In genomic region chr6:155493694-155494143, GRCh38 we compare ENCODE assay signal across 1 cellular context.
TF ChIP-seq lines count a peak whose summit lies in the region.

No MANE protein-coding gene starts in this region.

TF ChIP-seq in HepG2, 621 proteins besides CTCF, POLR2A, EP300 and RAD21 (continued from another document and continues in another):
- TF ChIP-seq, protein P1, sequence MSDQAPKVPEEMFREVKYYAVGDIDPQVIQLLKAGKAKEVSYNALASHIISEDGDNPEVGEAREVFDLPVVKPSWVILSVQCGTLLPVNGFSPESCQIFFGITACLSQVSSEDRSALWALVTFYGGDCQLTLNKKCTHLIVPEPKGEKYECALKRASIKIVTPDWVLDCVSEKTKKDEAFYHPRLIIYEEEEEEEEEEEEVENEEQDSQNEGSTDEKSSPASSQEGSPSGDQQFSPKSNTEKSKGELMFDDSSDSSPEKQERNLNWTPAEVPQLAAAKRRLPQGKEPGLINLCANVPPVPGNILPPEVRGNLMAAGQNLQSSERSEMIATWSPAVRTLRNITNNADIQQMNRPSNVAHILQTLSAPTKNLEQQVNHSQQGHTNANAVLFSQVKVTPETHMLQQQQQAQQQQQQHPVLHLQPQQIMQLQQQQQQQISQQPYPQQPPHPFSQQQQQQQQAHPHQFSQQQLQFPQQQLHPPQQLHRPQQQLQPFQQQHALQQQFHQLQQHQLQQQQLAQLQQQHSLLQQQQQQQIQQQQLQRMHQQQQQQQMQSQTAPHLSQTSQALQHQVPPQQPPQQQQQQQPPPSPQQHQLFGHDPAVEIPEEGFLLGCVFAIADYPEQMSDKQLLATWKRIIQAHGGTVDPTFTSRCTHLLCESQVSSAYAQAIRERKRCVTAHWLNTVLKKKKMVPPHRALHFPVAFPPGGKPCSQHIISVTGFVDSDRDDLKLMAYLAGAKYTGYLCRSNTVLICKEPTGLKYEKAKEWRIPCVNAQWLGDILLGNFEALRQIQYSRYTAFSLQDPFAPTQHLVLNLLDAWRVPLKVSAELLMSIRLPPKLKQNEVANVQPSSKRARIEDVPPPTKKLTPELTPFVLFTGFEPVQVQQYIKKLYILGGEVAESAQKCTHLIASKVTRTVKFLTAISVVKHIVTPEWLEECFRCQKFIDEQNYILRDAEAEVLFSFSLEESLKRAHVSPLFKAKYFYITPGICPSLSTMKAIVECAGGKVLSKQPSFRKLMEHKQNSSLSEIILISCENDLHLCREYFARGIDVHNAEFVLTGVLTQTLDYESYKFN (CRISPR knock-in tag; conservative IDR thresholded peaks at IDR 0.05), result peak; percentile 28; the same call in 1 of the 2 replicates
- no peak for TF ChIP-seq RNF219 (CRISPR knock-in tag; IDR thresholded peaks at IDR 0.05)
- no peak for TF ChIP-seq ZNF558 (CRISPR knock-in tag; IDR thresholded peaks at IDR 0.05; ENCODE audit: borderline replicate concordance)
- TF ChIP-seq ZNF768 (CRISPR knock-in tag; IDR thresholded peaks at IDR 0.05), result no peak
- no peak for TF ChIP-seq MYC (CRISPR knock-in tag; IDR thresholded peaks at IDR 0.05; ENCODE audit: borderline replicate concordance)
- no peak for TF ChIP-seq GMEB2 (CRISPR knock-in tag; IDR thresholded peaks at IDR 0.05; ENCODE audit: low read depth)
- no peak for TF ChIP-seq DBP (CRISPR knock-in tag; IDR thresholded peaks at IDR 0.05; ENCODE audit: not compliant biosample characterization)
- no peak for TF ChIP-seq SMC3 (IDR thresholded peaks at IDR 0.05; ENCODE audit: low read length)
- TF ChIP-seq HMGXB4 (CRISPR knock-in tag; IDR thresholded peaks at IDR 0.05; ENCODE audit: borderline replicate concordance in 1 of 2, low read depth in 1 of 2), result no peak
- no peak for TF ChIP-seq ARID3A (IDR thresholded peaks at IDR 0.05; ENCODE audit: low read depth, low read length)
- no peak for TF ChIP-seq MEF2D (CRISPR knock-in tag; IDR thresholded peaks at IDR 0.05)
- TF ChIP-seq, protein P2, sequence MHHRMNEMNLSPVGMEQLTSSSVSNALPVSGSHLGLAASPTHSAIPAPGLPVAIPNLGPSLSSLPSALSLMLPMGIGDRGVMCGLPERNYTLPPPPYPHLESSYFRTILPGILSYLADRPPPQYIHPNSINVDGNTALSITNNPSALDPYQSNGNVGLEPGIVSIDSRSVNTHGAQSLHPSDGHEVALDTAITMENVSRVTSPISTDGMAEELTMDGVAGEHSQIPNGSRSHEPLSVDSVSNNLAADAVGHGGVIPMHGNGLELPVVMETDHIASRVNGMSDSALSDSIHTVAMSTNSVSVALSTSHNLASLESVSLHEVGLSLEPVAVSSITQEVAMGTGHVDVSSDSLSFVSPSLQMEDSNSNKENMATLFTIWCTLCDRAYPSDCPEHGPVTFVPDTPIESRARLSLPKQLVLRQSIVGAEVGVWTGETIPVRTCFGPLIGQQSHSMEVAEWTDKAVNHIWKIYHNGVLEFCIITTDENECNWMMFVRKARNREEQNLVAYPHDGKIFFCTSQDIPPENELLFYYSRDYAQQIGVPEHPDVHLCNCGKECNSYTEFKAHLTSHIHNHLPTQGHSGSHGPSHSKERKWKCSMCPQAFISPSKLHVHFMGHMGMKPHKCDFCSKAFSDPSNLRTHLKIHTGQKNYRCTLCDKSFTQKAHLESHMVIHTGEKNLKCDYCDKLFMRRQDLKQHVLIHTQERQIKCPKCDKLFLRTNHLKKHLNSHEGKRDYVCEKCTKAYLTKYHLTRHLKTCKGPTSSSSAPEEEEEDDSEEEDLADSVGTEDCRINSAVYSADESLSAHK (CRISPR knock-in tag; IDR thresholded peaks at IDR 0.05; ENCODE audit: borderline replicate concordance), result no peak
- TF ChIP-seq ZNF205 (CRISPR knock-in tag; IDR thresholded peaks at IDR 0.05), result no peak
- no peak for TF ChIP-seq GABPA (IDR thresholded peaks at IDR 0.05; ENCODE audit: low read depth, low read length)
- TF ChIP-seq GABPA (CRISPR knock-in tag; IDR thresholded peaks at IDR 0.05; ENCODE audit: low read depth), result no peak
- TF ChIP-seq ZSCAN5A (CRISPR knock-in tag; IDR thresholded peaks at IDR 0.05; ENCODE audit: borderline replicate concordance), result no peak
- TF ChIP-seq ZNF180 (CRISPR knock-in tag; IDR thresholded peaks at IDR 0.05; ENCODE audit: borderline replicate concordance, low read depth), result no peak
- no peak for TF ChIP-seq MEIS2 (CRISPR knock-in tag; IDR thresholded peaks at IDR 0.05)
- no peak for TF ChIP-seq TSC22D2 (CRISPR knock-in tag; IDR thresholded peaks at IDR 0.05; ENCODE audit: borderline replicate concordance)
- TF ChIP-seq, protein P3, sequence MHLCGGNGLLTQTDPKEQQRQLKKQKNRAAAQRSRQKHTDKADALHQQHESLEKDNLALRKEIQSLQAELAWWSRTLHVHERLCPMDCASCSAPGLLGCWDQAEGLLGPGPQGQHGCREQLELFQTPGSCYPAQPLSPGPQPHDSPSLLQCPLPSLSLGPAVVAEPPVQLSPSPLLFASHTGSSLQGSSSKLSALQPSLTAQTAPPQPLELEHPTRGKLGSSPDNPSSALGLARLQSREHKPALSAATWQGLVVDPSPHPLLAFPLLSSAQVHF (CRISPR knock-in tag; IDR thresholded peaks at IDR 0.05), result no peak
- peak; percentile 56; the same call in 1 of the 2 replicates for TF ChIP-seq NCOR1 (IDR thresholded peaks at IDR 0.05; ENCODE audit: borderline replicate concordance, low read length)
- TF ChIP-seq ZNF224 (CRISPR knock-in tag; IDR thresholded peaks at IDR 0.05), result no peak
- TF ChIP-seq TERF1 (CRISPR knock-in tag; IDR thresholded peaks at IDR 0.05), result no peak
- no peak for TF ChIP-seq CHD2 (IDR thresholded peaks at IDR 0.05; ENCODE audit: low read depth, low read length)
- TF ChIP-seq ZNF543 (CRISPR knock-in tag; IDR thresholded peaks at IDR 0.05), result no peak
- TF ChIP-seq RFX3 (CRISPR knock-in tag; IDR thresholded peaks at IDR 0.05), result no peak
- TF ChIP-seq, protein P4, sequence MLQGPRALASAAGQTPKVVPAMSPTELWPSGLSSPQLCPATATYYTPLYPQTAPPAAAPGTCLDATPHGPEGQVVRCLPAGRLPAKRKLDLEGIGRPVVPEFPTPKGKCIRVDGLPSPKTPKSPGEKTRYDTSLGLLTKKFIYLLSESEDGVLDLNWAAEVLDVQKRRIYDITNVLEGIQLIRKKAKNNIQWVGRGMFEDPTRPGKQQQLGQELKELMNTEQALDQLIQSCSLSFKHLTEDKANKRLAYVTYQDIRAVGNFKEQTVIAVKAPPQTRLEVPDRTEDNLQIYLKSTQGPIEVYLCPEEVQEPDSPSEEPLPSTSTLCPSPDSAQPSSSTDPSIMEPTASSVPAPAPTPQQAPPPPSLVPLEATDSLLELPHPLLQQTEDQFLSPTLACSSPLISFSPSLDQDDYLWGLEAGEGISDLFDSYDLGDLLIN (CRISPR knock-in tag; IDR thresholded peaks at IDR 0.05; ENCODE audit: borderline replicate concordance), result no peak
- TF ChIP-seq, protein P5, sequence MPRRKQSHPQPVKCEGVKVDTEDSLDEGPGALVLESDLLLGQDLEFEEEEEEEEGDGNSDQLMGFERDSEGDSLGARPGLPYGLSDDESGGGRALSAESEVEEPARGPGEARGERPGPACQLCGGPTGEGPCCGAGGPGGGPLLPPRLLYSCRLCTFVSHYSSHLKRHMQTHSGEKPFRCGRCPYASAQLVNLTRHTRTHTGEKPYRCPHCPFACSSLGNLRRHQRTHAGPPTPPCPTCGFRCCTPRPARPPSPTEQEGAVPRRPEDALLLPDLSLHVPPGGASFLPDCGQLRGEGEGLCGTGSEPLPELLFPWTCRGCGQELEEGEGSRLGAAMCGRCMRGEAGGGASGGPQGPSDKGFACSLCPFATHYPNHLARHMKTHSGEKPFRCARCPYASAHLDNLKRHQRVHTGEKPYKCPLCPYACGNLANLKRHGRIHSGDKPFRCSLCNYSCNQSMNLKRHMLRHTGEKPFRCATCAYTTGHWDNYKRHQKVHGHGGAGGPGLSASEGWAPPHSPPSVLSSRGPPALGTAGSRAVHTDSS (CRISPR knock-in tag; conservative IDR thresholded peaks at IDR 0.05), result no peak
- TF ChIP-seq RARA (CRISPR knock-in tag; IDR thresholded peaks at IDR 0.05), result peak; percentile 78
- TF ChIP-seq, protein P6, sequence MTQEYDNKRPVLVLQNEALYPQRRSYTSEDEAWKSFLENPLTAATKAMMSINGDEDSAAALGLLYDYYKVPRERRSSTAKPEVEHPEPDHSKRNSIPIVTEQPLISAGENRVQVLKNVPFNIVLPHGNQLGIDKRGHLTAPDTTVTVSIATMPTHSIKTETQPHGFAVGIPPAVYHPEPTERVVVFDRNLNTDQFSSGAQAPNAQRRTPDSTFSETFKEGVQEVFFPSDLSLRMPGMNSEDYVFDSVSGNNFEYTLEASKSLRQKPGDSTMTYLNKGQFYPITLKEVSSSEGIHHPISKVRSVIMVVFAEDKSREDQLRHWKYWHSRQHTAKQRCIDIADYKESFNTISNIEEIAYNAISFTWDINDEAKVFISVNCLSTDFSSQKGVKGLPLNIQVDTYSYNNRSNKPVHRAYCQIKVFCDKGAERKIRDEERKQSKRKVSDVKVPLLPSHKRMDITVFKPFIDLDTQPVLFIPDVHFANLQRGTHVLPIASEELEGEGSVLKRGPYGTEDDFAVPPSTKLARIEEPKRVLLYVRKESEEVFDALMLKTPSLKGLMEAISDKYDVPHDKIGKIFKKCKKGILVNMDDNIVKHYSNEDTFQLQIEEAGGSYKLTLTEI (CRISPR knock-in tag; conservative IDR thresholded peaks at IDR 0.05), result no peak
- no peak for TF ChIP-seq ZFP90 (CRISPR knock-in tag; IDR thresholded peaks at IDR 0.05; ENCODE audit: borderline replicate concordance)
- no peak for TF ChIP-seq NR2F2 (IDR thresholded peaks at IDR 0.05; ENCODE audit: borderline replicate concordance, low read depth)
- no peak for TF ChIP-seq ZMYM4 (CRISPR knock-in tag; IDR thresholded peaks at IDR 0.05)
- no peak for TF ChIP-seq ZNF30 (CRISPR knock-in tag; IDR thresholded peaks at IDR 0.05)
